1 cellular context compared by ENCODE assay signal in the genomic region with DNA sequence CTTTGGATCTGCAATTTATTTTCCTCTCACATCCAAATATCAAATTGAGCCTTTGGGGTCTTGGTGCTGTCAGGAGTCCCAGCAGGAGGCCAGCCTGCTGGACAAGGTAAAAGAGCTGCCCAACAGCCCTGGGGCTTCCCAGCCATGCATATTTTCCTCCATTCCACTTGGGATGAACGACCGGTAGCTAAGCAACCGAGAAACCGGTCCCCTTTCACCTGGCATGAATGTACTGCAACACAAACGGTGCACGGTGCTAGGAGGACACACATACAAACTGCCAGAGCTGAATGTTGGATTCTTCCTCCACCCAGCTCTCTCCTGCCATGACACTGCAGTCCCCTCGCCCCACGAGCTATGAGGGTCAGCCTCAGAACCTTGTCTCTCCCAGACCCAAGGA.
TF ChIP-seq lines count a peak whose summit lies in the region.

No MANE protein-coding gene starts in this region.

TF ChIP-seq in H1, 55 proteins besides CTCF, POLR2A, EP300 and RAD21:
- TF ChIP-seq SAP30 (IDR thresholded peaks at IDR 0.05; ENCODE audit: insufficient read depth, insufficient replicate concordance, low read length) (no peak), EGR1 (IDR thresholded peaks at IDR 0.05; ENCODE audit: borderline replicate concordance, low read depth, low read length) (no peak)
- TF ChIP-seq, protein P1, sequence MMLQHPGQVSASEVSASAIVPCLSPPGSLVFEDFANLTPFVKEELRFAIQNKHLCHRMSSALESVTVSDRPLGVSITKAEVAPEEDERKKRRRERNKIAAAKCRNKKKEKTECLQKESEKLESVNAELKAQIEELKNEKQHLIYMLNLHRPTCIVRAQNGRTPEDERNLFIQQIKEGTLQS (IDR thresholded peaks at IDR 0.05; ENCODE audit: insufficient read depth, low read depth, low read length), result no peak
